31 cellular contexts compared by ENCODE assay signal in the genomic region with DNA sequence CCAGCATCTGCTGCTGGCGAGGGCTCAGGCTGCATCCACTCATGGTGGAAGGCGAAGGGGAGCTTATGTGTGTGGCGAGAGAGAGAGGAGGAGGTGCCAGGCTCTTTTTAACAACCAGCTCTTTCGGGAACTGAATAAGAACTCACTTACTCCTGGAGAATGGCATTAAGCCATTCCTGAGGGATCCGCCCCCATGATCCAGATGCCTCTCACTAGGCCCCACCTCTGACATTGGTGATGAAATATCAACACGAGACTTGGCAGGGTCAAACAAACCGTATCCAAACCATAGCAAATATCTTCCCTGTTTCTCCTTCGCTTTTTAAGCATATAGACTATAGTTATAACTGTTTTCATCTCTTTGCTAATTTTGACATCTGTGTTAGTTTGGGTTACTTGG. TPM values are rescaled to one million over a fixed set of nuclear protein-coding genes. Genes with fewer than 3 reads are reported as not detected.
DNase-seq lines count a peak whose midpoint lies in the region; ATAC-seq and TF ChIP-seq lines count a peak whose summit lies in the region.
"Had no signal": no experiment of that assay in that cellular context is flagged by ENCODE, and none has a peak within 500 bp of the region (broad histone marks: within the 10 kb centered on the region; RNA-seq: fewer than 3 reads in every experiment).

No MANE protein-coding gene starts in this region.

- POLR2A ChIA-PET in activated CD4-positive, alpha-beta memory T cell treated with anti-CD3 and anti-CD28 coated beads for 36 hours (lab: Charles Lee), result interaction anchor here (1.2 kb wide), 1 partner anchor 10 kb away, joined by 3 read pairs; no protein-coding TSS in a partner anchor

- TF ChIP-seq CTCF in brain (conservative IDR thresholded peaks at IDR 0.05), result no peak
- TF ChIP-seq CTCF in gastroesophageal sphincter (IDR thresholded peaks at IDR 0.05), result no peak
- TF ChIP-seq CTCF in neutrophil (IDR thresholded peaks at IDR 0.05), result no peak
- TF ChIP-seq CTCF in natural killer cell (IDR thresholded peaks at IDR 0.05), result no peak
- no peak for TF ChIP-seq CTCF in progenitor cell of endocrine pancreas (IDR thresholded peaks at IDR 0.05; ENCODE audit: unreplicated experiment)

- no peak overlapping the region for H3K4me3 Mint-ChIP-seq in brain
- H3K4me3 Mint-ChIP-seq in activated CD4-positive, alpha-beta memory T cell treated with anti-CD3 and anti-CD28 coated beads for 36 hours, result no peak overlapping the region
- H3K4me3 Mint-ChIP-seq in natural killer cell, result no peak overlapping the region
- no peak overlapping the region for H3K4me3 Mint-ChIP-seq in progenitor cell of endocrine pancreas (ENCODE audit: low read depth)
- H3K4me3 Mint-ChIP-seq: activated CD8-positive, alpha-beta T cell treated with anti-CD3 and anti-CD28 coated beads for 36 hours; activated naive CD4-positive, alpha-beta T cell treated with anti-CD3 and anti-CD28 coated beads, Interleukin-2, amount 10 ng/mL, durations not matched to agents 7 days and 5 days; activated T-helper 17 cell treated with anti-CD3 and anti-CD28 coated beads, Interleukin-2, amount 50 U/mL, for 72 hours; CD4-positive, alpha-beta T cell; GM23338; memory B cell; neural crest cell; stimulated activated naive CD8-positive, alpha-beta T cell treated with anti-CD3 and anti-CD28 coated beads, Interleukin-15, amount 100 ng/mL, for 72 hours had no signal

- H3K4me3 ChIP-seq in gastroesophageal sphincter, result no peak overlapping the region
- no peak overlapping the region for H3K4me3 ChIP-seq in neutrophil (ENCODE audit: low read depth in 1 of 2, low read length in 1 of 2)
- H3K4me3 ChIP-seq: cardiac muscle cell, coronary artery, GM23338, pancreas, thoracic aorta had no signal

- DNase-seq in EH (ENCODE audit: low read depth), result peak; percentile 18
- DNase-seq in activated CD4-positive, alpha-beta memory T cell treated with anti-CD3 and anti-CD28 coated beads for 36 hours, result no peak
- no peak for DNase-seq in NCI-H2081 (lab: John Stamatoyannopoulos, UW)
- no peak for DNase-seq in natural killer cell
- no peak for DNase-seq in progenitor cell of endocrine pancreas (ENCODE audit: low spot score, unreplicated experiment)
- DNase-seq: activated CD4-positive, alpha-beta T cell treated with anti-CD3 and anti-CD28 coated beads for 1 hour; activated CD8-positive, alpha-beta T cell treated with anti-CD3 and anti-CD28 coated beads for 36 hours; activated naive CD4-positive, alpha-beta T cell treated with anti-CD3 and anti-CD28 coated beads, Interleukin-2, amount 10 ng/mL, durations not matched to agents 7 days and 5 days; anterior cingulate cortex; CD4-positive, alpha-beta T cell; effector CD8-positive, alpha-beta T cell; IMR-90; NCI-H1092 treated with DMSO at 0.1 percent for 48 hours; NCI-H187; NCI-H510A treated with DMSO at 0.1 percent for 48 hours; pancreas; PC-3; SK-N-SH; stimulated activated CD4-positive, alpha-beta T cell treated with anti-CD3 and anti-CD28 coated beads, Interleukin-2, amount 100 ng/mL, for 24 hours; stimulated activated naive CD8-positive, alpha-beta T cell treated with anti-CD3 and anti-CD28 coated beads, Interleukin-15, amount 100 ng/mL, for 72 hours; T-helper 2 cell had no signal

- WGBS in gastroesophageal sphincter (ENCODE audit: low coverage in 1 of 2), 2 donors, result 61 to 72% methylated on average over 5 to 8 of the region's 8 CpGs

- H3K36me3 ChIP-seq in gastroesophageal sphincter, result no peaks in the 10 kb centered on the region
- peaks cover 13% of the 10 kb centered on the region for H3K36me3 ChIP-seq in neutrophil
- H3K36me3 ChIP-seq: cardiac muscle cell, pancreas, thoracic aorta had no signal

- intact Hi-C loops in activated CD4-positive, alpha-beta memory T cell treated with anti-CD3 and anti-CD28 coated beads for 36 hours (cut with micrococcal nuclease), result no loop called here
- intact Hi-C loops in natural killer cell (cut with micrococcal nuclease), result no loop called here

- H3K9me3 Mint-ChIP-seq in brain (peaks cover 0 to 10% (median 0%) of the 10 kb centered on the region in 5 experiments), natural killer cell (no peaks in the 10 kb centered on the region), progenitor cell of endocrine pancreas (ENCODE audit: low read depth) (peaks cover 5% of the 10 kb centered on the region)
- no peaks in the 10 kb centered on the region for H3K9me3 Mint-ChIP-seq in activated CD4-positive, alpha-beta memory T cell treated with anti-CD3 and anti-CD28 coated beads for 36 hours
- H3K9me3 Mint-ChIP-seq: activated CD8-positive, alpha-beta T cell treated with anti-CD3 and anti-CD28 coated beads for 36 hours; activated naive CD4-positive, alpha-beta T cell treated with anti-CD3 and anti-CD28 coated beads, Interleukin-2, amount 10 ng/mL, durations not matched to agents 7 days and 5 days; activated T-helper 17 cell treated with anti-CD3 and anti-CD28 coated beads, Interleukin-2, amount 50 U/mL, for 72 hours; CD4-positive, alpha-beta T cell; GM23338; memory B cell; neural crest cell; stimulated activated naive CD8-positive, alpha-beta T cell treated with anti-CD3 and anti-CD28 coated beads, Interleukin-15, amount 100 ng/mL, for 72 hours had no signal

- peaks cover 33% of the 10 kb centered on the region for H3K36me3 Mint-ChIP-seq in brain
- peaks cover 23% of the 10 kb centered on the region for H3K36me3 Mint-ChIP-seq in activated CD4-positive, alpha-beta memory T cell treated with anti-CD3 and anti-CD28 coated beads for 36 hours
- peaks cover 6% of the 10 kb centered on the region for H3K36me3 Mint-ChIP-seq in natural killer cell
- peaks cover 19% of the 10 kb centered on the region for H3K36me3 Mint-ChIP-seq in progenitor cell of endocrine pancreas (ENCODE audit: insufficient read depth)

- H3K9me3 ChIP-seq in gastroesophageal sphincter (no peaks in the 10 kb centered on the region), neutrophil (no peaks in the 10 kb centered on the region)
- H3K9me3 ChIP-seq: pancreas, SK-N-SH, thoracic aorta had no signal

- ATAC-seq in gastroesophageal sphincter (peak; percentile 84), natural killer cell (no peak)
- ATAC-seq: activated CD8-positive, alpha-beta T cell treated with anti-CD3 and anti-CD28 coated beads for 36 hours; activated T-helper 17 cell treated with anti-CD3 and anti-CD28 coated beads, Interleukin-2, amount 50 U/mL, for 72 hours; GM23338; pancreas; PC-3; stimulated activated naive CD8-positive, alpha-beta T cell treated with anti-CD3 and anti-CD28 coated beads, Interleukin-15, amount 100 ng/mL, for 72 hours had no signal

- H3K4me1 Mint-ChIP-seq in brain (peaks cover 96% of the 10 kb centered on the region), natural killer cell (peaks cover 68 to 71% of the 10 kb centered on the region in 2 donors), progenitor cell of endocrine pancreas (ENCODE audit: low read depth) (peaks cover 46% of the 10 kb centered on the region)
- H3K4me1 Mint-ChIP-seq in activated CD4-positive, alpha-beta memory T cell treated with anti-CD3 and anti-CD28 coated beads for 36 hours (ENCODE audit: low read depth), result peaks cover 56% of the 10 kb centered on the region

- no peak for TF ChIP-seq POLR2A in gastroesophageal sphincter (IDR thresholded peaks at IDR 0.05)

- H3K27me3 Mint-ChIP-seq in brain (no peaks in the 10 kb centered on the region), natural killer cell (ENCODE audit: low read depth in 2 of 2) (no peaks in the 10 kb centered on the region), progenitor cell of endocrine pancreas (no peaks in the 10 kb centered on the region)
- no peaks in the 10 kb centered on the region for H3K27me3 Mint-ChIP-seq in activated CD4-positive, alpha-beta memory T cell treated with anti-CD3 and anti-CD28 coated beads for 36 hours
- H3K27me3 Mint-ChIP-seq: activated CD8-positive, alpha-beta T cell treated with anti-CD3 and anti-CD28 coated beads for 36 hours; activated naive CD4-positive, alpha-beta T cell treated with anti-CD3 and anti-CD28 coated beads, Interleukin-2, amount 10 ng/mL, durations not matched to agents 7 days and 5 days; activated T-helper 17 cell treated with anti-CD3 and anti-CD28 coated beads, Interleukin-2, amount 50 U/mL, for 72 hours; CD4-positive, alpha-beta T cell; memory B cell; stimulated activated naive CD8-positive, alpha-beta T cell treated with anti-CD3 and anti-CD28 coated beads, Interleukin-15, amount 100 ng/mL, for 72 hours had no signal

- peaks cover 0 to 93% (median 42%) of the 10 kb centered on the region in 3 donors for H3K4me1 ChIP-seq in gastroesophageal sphincter
- peaks cover 33 to 41% of the 10 kb centered on the region in 2 experiments for H3K4me1 ChIP-seq in neutrophil (ENCODE audit: control insufficient read depth in 1 of 2, insufficient read depth in 1 of 2, low read depth in 1 of 2, low read length in 1 of 2)

- TF ChIP-seq EP300 in gastroesophageal sphincter (IDR thresholded peaks at IDR 0.05), result no peak

- no peaks in the 10 kb centered on the region for H3K27me3 ChIP-seq in gastroesophageal sphincter
- H3K27me3 ChIP-seq in neutrophil, result no peaks in the 10 kb centered on the region
- H3K27me3 ChIP-seq: cardiac muscle cell, pancreas had no signal

- no peak overlapping the region for H3K27ac ChIP-seq in gastroesophageal sphincter
- peak overlapping the region; percentile 20 for H3K27ac ChIP-seq in neutrophil
- H3K27ac ChIP-seq: cardiac muscle cell, coronary artery, pancreas, thoracic aorta had no signal

- CTCF ChIA-PET in activated CD4-positive, alpha-beta memory T cell treated with anti-CD3 and anti-CD28 coated beads for 36 hours (lab: Charles Lee), result no interaction called here

- H3K27ac Mint-ChIP-seq in brain (peak overlapping the region in 3 of 5 experiments; percentile 4 to 13 (median 11)), natural killer cell (peak overlapping the region in 1 of 2 donors; percentile 2), progenitor cell of endocrine pancreas (no peak overlapping the region)
- no peak overlapping the region for H3K27ac Mint-ChIP-seq in activated CD4-positive, alpha-beta memory T cell treated with anti-CD3 and anti-CD28 coated beads for 36 hours
- H3K27ac Mint-ChIP-seq: activated CD8-positive, alpha-beta T cell treated with anti-CD3 and anti-CD28 coated beads for 36 hours; activated naive CD4-positive, alpha-beta T cell treated with anti-CD3 and anti-CD28 coated beads, Interleukin-2, amount 10 ng/mL, durations not matched to agents 7 days and 5 days; CD4-positive, alpha-beta T cell; GM23338 had no signal

RNA-seq across cellular contexts. Expression of a gene that starts 24.6 kb away (rescaled TPM):
- 198 TPM for polyA plus RNA-seq in brain (ENCODE audit: insufficient read depth, low read depth, low replicate concordance)
- total RNA-seq in gastroesophageal sphincter (100 to 1,000 TPM in 3 of 4 donors, 10 to 100 TPM in 1; 93.4 to 118 (median 112) TPM), natural killer cell (10 to 100 TPM; 63.7 to 74.0 (median 70.0) TPM), progenitor cell of endocrine pancreas (136 and 137 TPM in 2 replicates)
- total RNA-seq in activated CD4-positive, alpha-beta memory T cell treated with anti-CD3 and anti-CD28 coated beads for 36 hours, result 10 to 100 TPM; 93.9 to 94.8 TPM

Comparison
In these comparisons a context has a peak if more than half of its experiments do, and no peak if none do; other contexts are left out.
1. H3K27ac Mint-ChIP-seq: peak in brain (3 of 5); none in activated CD4-positive, alpha-beta memory T cell treated with anti-CD3 and anti-CD28 coated beads for 36 hours (single experiment) and progenitor cell of endocrine pancreas (single experiment).